Comparison of ENCODE assay signal across 21 cellular contexts in the genomic region with DNA sequence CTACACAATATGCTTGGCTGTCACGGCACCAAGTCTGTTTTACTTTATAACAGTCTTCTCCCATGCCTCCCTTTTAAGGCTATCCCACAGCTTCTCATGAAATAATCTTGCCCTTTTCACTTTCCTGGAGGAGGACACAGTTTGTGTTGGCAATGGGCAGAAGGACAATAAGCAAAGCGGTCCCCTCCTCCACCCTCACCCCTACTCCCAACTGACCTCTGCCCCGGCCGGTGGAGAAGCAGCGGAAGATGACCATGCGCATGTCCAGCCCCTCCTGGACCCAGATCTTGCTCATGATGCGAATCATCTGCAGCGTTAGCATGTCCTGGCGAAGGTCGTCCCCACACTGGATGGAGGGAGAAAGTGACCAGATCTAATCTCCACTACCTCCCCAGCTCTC. TPM values are rescaled to one million over a fixed set of nuclear protein-coding genes. Genes with fewer than 3 reads are reported as not detected.
DNase-seq lines count a peak whose midpoint lies in the region; ATAC-seq and TF ChIP-seq lines count a peak whose summit lies in the region.
"Had no signal": no experiment of that assay in that cellular context is flagged by ENCODE, and none has a peak within 500 bp of the region (broad histone marks: within the 10 kb centered on the region; RNA-seq: fewer than 3 reads in every experiment).

No MANE protein-coding gene starts in this region.

- H3K79me2 ChIP-seq in OCI-LY7 (ENCODE audit: insufficient read depth, low read depth, low read length), result no peaks in the 10 kb centered on the region

- H3K36me3 Mint-ChIP-seq in natural killer cell, result peaks cover 20% of the 10 kb centered on the region

- H3K27me3 Mint-ChIP-seq in natural killer cell (ENCODE audit: low read depth in 2 of 2), result no peaks in the 10 kb centered on the region

- no peaks in the 10 kb centered on the region for H3K27me3 ChIP-seq in ascending aorta
- no peaks in the 10 kb centered on the region for H3K27me3 ChIP-seq in thoracic aorta (replicated peaks; ENCODE audit: insufficient read depth)

- H3K4me3 ChIP-seq in ascending aorta, result no peak overlapping the region
- no peak overlapping the region for H3K4me3 ChIP-seq in fibroblast of the aortic adventitia (ENCODE audit: low read depth, low read length)
- H3K4me3 ChIP-seq in thoracic aorta, result no peak overlapping the region
- H3K4me3 ChIP-seq in OCI-LY7 (ENCODE audit: low read depth, low read length, poor library complexity, severe bottlenecking), result no peak overlapping the region

- TF ChIP-seq CTCF in ascending aorta (IDR thresholded peaks at IDR 0.05) (no peak), fibroblast of the aortic adventitia (IDR thresholded peaks at IDR 0.05; ENCODE audit: insufficient read depth, low read length) (no peak), thoracic aorta (IDR thresholded peaks at IDR 0.05) (no peak), natural killer cell (IDR thresholded peaks at IDR 0.05) (no peak), OCI-LY7 (conservative IDR thresholded peaks at IDR 0.05; ENCODE audit: low read length) (no peak)

- no peaks in the 10 kb centered on the region for H3K9me2 ChIP-seq in OCI-LY7 (ENCODE audit: insufficient read depth, low read length)

- H3K4me3 Mint-ChIP-seq in natural killer cell, result no peak overlapping the region
- H3K4me3 Mint-ChIP-seq: CD8-positive, alpha-beta T cell; T-helper 1 cell treated with Interleukin-12 subunit alpha and Interleukin-12 subunit beta and Interleukin-4 antibody, amounts not matched to agents 30 μg/mL and 1 μg/mL, for 36 hours had no signal

- no TSS peak for BruUV-seq in OCI-LY7 (replicated peaks; lab: Mats Ljungman, UMichigan)

- peak overlapping the region; percentile 80 to 94 for H3K27ac ChIP-seq in ascending aorta
- H3K27ac ChIP-seq in thoracic aorta, result peak overlapping the region; percentile 88 to 91
- H3K27ac ChIP-seq in OCI-LY7 (ENCODE audit: low read depth, low read length, poor library complexity, severe bottlenecking), result no peak overlapping the region
- H3K27ac ChIP-seq: VCaP had no signal

- DNase-seq in ascending aorta (ENCODE audit: low spot score in 2 of 2) (peak in 1 of 2 donors; percentile 66), fibroblast of the aortic adventitia (ENCODE audit: low read depth) (peak; percentile 76), posterior vena cava (ENCODE audit: low spot score) (peak; percentile 83), thoracic aorta (ENCODE audit: low spot score) (no peak), natural killer cell (no peak), OCI-LY7 (ENCODE audit: low spot score) (no peak)
- no peak for DNase-seq in activated T-cell treated with anti-CD3 and anti-CD28 coated beads, Interleukin-2, amount 50 U/mL, for 48 hours
- DNase-seq: activated naive CD4-positive, alpha-beta T cell; amygdala; CD8-positive, alpha-beta T cell; effector memory CD4-positive, alpha-beta T cell; H7; kidney glomerular epithelial cell; midbrain; NCI-H1436 treated with DMSO at 0.1 percent for 48 hours; NCI-H2171 treated with DMSO at 0.1 percent for 48 hours; OCI-M1; stimulated activated naive CD4-positive, alpha-beta T cell treated with Interleukin-2 at 50 U/mL for 16 hours had no signal

- H3K36me3 ChIP-seq in ascending aorta, result peaks cover 8 to 24% of the 10 kb centered on the region in 2 donors
- H3K36me3 ChIP-seq in thoracic aorta, result peaks cover 18% of the 10 kb centered on the region
- H3K36me3 ChIP-seq in OCI-LY7 (ENCODE audit: insufficient read depth, low read length), result no peaks in the 10 kb centered on the region

- no peak overlapping the region for H3K4me2 ChIP-seq in OCI-LY7 (ENCODE audit: low read length)

- H2AFZ ChIP-seq in OCI-LY7 (ENCODE audit: low read length), result no peak overlapping the region

- no peaks in the 10 kb centered on the region for H4K20me1 ChIP-seq in OCI-LY7 (ENCODE audit: insufficient read depth, low read length)

- no peaks in the 10 kb centered on the region for H3K9me3 Mint-ChIP-seq in natural killer cell
- H3K9me3 Mint-ChIP-seq: CD8-positive, alpha-beta T cell; T-helper 1 cell treated with Interleukin-12 subunit alpha and Interleukin-12 subunit beta and Interleukin-4 antibody, amounts not matched to agents 30 μg/mL and 1 μg/mL, for 36 hours had no signal

- H3K4me1 ChIP-seq in ascending aorta, result peaks cover 21 to 67% of the 10 kb centered on the region in 2 donors
- peaks cover 59 to 86% of the 10 kb centered on the region in 2 donors for H3K4me1 ChIP-seq in thoracic aorta (ENCODE audit: control insufficient read depth in 1 of 2, low read depth in 2 of 2)
- H3K4me1 ChIP-seq in OCI-LY7 (ENCODE audit: insufficient read depth, low read length, poor library complexity, severe bottlenecking), result no peaks in the 10 kb centered on the region

- intact Hi-C loops in ascending aorta (cut with DNase I), result loop anchor here (2.0 kb wide), 1 partner anchor 23 kb away; no protein-coding TSS in a partner anchor
- intact Hi-C loops in posterior vena cava (cut with DNase I), result no loop called here
- intact Hi-C loops in natural killer cell (cut with micrococcal nuclease), result no loop called here
- intact Hi-C loops in OCI-LY7 (cut with micrococcal nuclease; ENCODE audit: unreplicated experiment), result loop anchor here (10.0 kb wide), 1 partner anchor 125 kb away; no protein-coding TSS in a partner anchor

- ATAC-seq in thoracic aorta (ENCODE audit: insufficient number of reproducible peaks, low FRiP score, low read depth) (no peak), natural killer cell (no peak)
- ATAC-seq: CD8-positive, alpha-beta T cell; HepG2 had no signal

- H3K4me1 Mint-ChIP-seq in natural killer cell, result no peaks in the 10 kb centered on the region

- CTCF ChIA-PET in OCI-LY7 (lab: Charles Lee; ENCODE audit: unreplicated experiment), result no interaction called here

- H3K9me3 ChIP-seq in ascending aorta, result no peaks in the 10 kb centered on the region
- H3K9me3 ChIP-seq in thoracic aorta, result no peaks in the 10 kb centered on the region
- no peaks in the 10 kb centered on the region for H3K9me3 ChIP-seq in OCI-LY7 (ENCODE audit: low read length)

- POLR2A ChIA-PET in OCI-LY7 (lab: Charles Lee), result no interaction called here

- no peak overlapping the region for H3K27ac Mint-ChIP-seq in natural killer cell
- H3K27ac Mint-ChIP-seq: CD8-positive, alpha-beta T cell; T-helper 1 cell treated with Interleukin-12 subunit alpha and Interleukin-12 subunit beta and Interleukin-4 antibody, amounts not matched to agents 30 μg/mL and 1 μg/mL, for 36 hours had no signal

RNA-seq across cellular contexts. Expression of a gene that starts 28.4 kb away (rescaled TPM):
- total RNA-seq in ascending aorta, result 36.1 TPM
- total RNA-seq in fibroblast of the aortic adventitia (ENCODE audit: low replicate concordance), result 20.0 and 30.3 TPM in 2 replicates
- 10 to 100 TPM; 33.2 to 45.7 TPM for total RNA-seq in posterior vena cava
- total RNA-seq in thoracic aorta, result 10 to 100 TPM; 40.1 to 64.5 TPM
- total RNA-seq in natural killer cell, result 100 to 1,000 TPM; 174 to 236 (median 222) TPM
- total RNA-seq in OCI-LY7 (2014; rRNA removed; shearing (Covaris generic)), result 63.5 and 72.6 TPM in 2 replicates
- 79.2 and 91.3 TPM in 2 replicates for total RNA-seq in OCI-LY7 (2022)

RNA-seq across cellular contexts. Expression of a gene that starts 54.6 kb away (rescaled TPM):
- total RNA-seq in ascending aorta (129 TPM), fibroblast of the aortic adventitia (ENCODE audit: low replicate concordance) (4.5 and 8.2 TPM in 2 replicates), posterior vena cava (10 to 100 TPM; 33.7 to 36.9 TPM), thoracic aorta (10 to 100 TPM; 34.5 to 44.4 TPM), natural killer cell (10 to 100 TPM; 18.1 to 34.8 (median 29.5) TPM), OCI-LY7 (2022) (36.3 and 43.9 TPM in 2 replicates)
- 11.9 and 12.5 TPM in 2 replicates for total RNA-seq in OCI-LY7 (2014; rRNA removed; shearing (Covaris generic))

Comparison
In these comparisons a context has a peak if more than half of its experiments do, and no peak if none do; other contexts are left out.
1. DNase-seq: peak in fibroblast of the aortic adventitia (single experiment) and posterior vena cava (single experiment); none in thoracic aorta (single experiment), activated T-cell treated with anti-CD3 and anti-CD28 coated beads, Interleukin-2, amount 50 U/mL, for 48 hours (0 of 2), natural killer cell (single experiment) and OCI-LY7 (single experiment).
2. intact Hi-C loops: an anchor here in ascending aorta (2.0 kb wide) and OCI-LY7 (10.0 kb wide); none called in posterior vena cava and natural killer cell.